Comparison of ENCODE assay signal across 7 cellular contexts in the genomic region with DNA sequence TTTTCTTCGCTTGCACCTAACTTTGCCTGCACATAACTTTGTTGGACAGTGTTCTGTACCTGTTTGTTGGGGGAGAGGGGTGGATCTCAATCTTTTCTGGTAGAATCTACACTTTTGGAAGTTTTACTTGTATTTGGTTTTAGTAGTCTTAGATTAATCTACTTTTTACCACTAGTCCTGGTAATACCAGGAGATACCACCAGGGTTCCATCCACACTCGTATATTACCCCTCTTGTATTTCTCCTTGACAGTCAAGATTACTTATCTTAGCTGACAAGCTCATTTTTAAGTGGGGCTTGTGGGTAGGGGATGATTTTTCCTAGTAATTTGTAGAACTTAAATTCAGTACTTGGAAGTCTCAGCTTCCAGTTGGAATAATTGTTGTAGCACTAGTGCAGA. TPM values are rescaled to one million over a fixed set of nuclear protein-coding genes. Genes with fewer than 3 reads are reported as not detected.
DNase-seq lines count a peak whose midpoint lies in the region; ATAC-seq and TF ChIP-seq lines count a peak whose summit lies in the region.

No MANE protein-coding gene starts in this region.

- CTCF ChIA-PET in T-cell (lab: Charles Lee): no interaction called here

- no peaks in the 10 kb centered on the region for H3K27me3 Mint-ChIP-seq in progenitor cell of endocrine pancreas
- no peaks in the 10 kb centered on the region for H3K27me3 Mint-ChIP-seq in T-cell

- POLR2A ChIA-PET in T-cell (lab: Charles Lee): no interaction called here

- ATAC-seq in T-cell (replicated peaks in 1 of 4): no peak

- H3K4me3 Mint-ChIP-seq in progenitor cell of endocrine pancreas (ENCODE audit: low read depth): no peak overlapping the region
- no peak overlapping the region for H3K4me3 Mint-ChIP-seq in T-cell

- H3K4me3 ChIP-seq in GM12864 (ENCODE audit: low read depth, low read length) (no peak overlapping the region), epithelial cell of proximal tubule (ENCODE audit: low read depth, low read length) (no peak overlapping the region)

- TF ChIP-seq CTCF in GM12864 (IDR thresholded peaks at IDR 0.05; ENCODE audit: low read depth, low read length, missing control alignments) (peak; percentile 27), epithelial cell of proximal tubule (conservative IDR thresholded peaks at IDR 0.05; ENCODE audit: low read depth, low read length) (peak; percentile 43), progenitor cell of endocrine pancreas (IDR thresholded peaks at IDR 0.05; ENCODE audit: unreplicated experiment) (peak; percentile 41)

- DNase-seq in GM12864 (ENCODE audit: low read depth): no peak
- peak; percentile 30 for DNase-seq in NAMALWA (ENCODE audit: low spot score)
- DNase-seq in epithelial cell of proximal tubule (ENCODE audit: low read depth): no peak
- DNase-seq in progenitor cell of endocrine pancreas (ENCODE audit: low spot score, unreplicated experiment): no peak
- DNase-seq in NCI-H446 (lab: John Stamatoyannopoulos, UW): no peak
- DNase-seq in C1 segment of cervical spinal cord (lab: John Stamatoyannopoulos, UW): no peak
- no peak for DNase-seq in T-cell

- H3K9me3 Mint-ChIP-seq in progenitor cell of endocrine pancreas (ENCODE audit: low read depth): peaks cover 2% of the 10 kb centered on the region
- H3K9me3 Mint-ChIP-seq in T-cell: no peaks in the 10 kb centered on the region

- peaks cover 33% of the 10 kb centered on the region for H3K4me1 Mint-ChIP-seq in progenitor cell of endocrine pancreas (ENCODE audit: low read depth)
- H3K4me1 Mint-ChIP-seq in T-cell: no peaks in the 10 kb centered on the region

- peaks cover 24% of the 10 kb centered on the region for H3K36me3 Mint-ChIP-seq in progenitor cell of endocrine pancreas (ENCODE audit: insufficient read depth)
- peaks cover 65% of the 10 kb centered on the region for H3K36me3 Mint-ChIP-seq in T-cell

- H3K27ac Mint-ChIP-seq in progenitor cell of endocrine pancreas (no peak overlapping the region), T-cell (no peak overlapping the region)

RNA-seq across cellular contexts. Expression of a gene that starts 37.3 kb away (rescaled TPM):
- total RNA-seq in epithelial cell of proximal tubule (0.22 and 0.23 TPM in 2 replicates), progenitor cell of endocrine pancreas (2.0 and 2.3 TPM in 2 replicates), T-cell (under 1 TPM; 0.30 to 0.60 (median 0.50) TPM)

RNA-seq across cellular contexts. Expression of a gene that starts 39.8 kb away (rescaled TPM):
- total RNA-seq in epithelial cell of proximal tubule (6.1 and 6.3 TPM in 2 replicates), progenitor cell of endocrine pancreas (28.6 and 28.9 TPM in 2 replicates), T-cell (10 to 100 TPM; 16.0 to 26.4 (median 19.0) TPM)
